26 cellular contexts compared by ENCODE assay signal in the genomic region with DNA sequence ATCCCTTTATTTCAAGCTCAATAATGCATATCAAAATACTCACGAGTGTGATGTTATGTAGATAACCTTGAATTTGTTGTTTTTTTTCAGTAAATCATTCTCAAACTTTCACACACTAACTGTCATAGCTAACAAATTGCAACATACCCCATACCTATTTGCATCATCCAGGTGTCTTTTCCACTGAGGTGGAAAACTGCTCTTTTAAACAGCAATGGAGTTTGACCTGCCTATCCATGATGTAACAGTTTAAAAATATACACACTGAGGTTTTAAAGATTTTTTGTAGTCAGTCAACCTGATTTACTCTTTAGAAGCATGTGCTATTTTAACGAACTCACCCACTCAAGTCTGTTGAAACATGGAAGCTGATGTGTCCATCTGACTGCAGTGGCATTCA.
"Had no signal": no experiment of that assay in that cellular context is flagged by ENCODE, and none has a peak within 500 bp of the region (broad histone marks: within the 10 kb centered on the region; RNA-seq: fewer than 3 reads in every experiment).

No MANE protein-coding gene starts in this region.

- H3K27me3 Mint-ChIP-seq: activated CD4-positive, alpha-beta memory T cell treated with anti-CD3 and anti-CD28 coated beads, Interleukin-2, amount 10 ng/mL, durations not matched to agents 7 days and 5 days; activated CD4-positive, alpha-beta T cell treated with anti-CD3 and anti-CD28 coated beads, Interleukin-2, amount 10 ng/mL, durations not matched to agents 24 days and 14 days; activated naive CD4-positive, alpha-beta T cell treated with anti-CD3 and anti-CD28 coated beads, Interleukin-2, amount 50 U/mL, for 24 hours; activated naive CD8-positive, alpha-beta T cell treated with anti-CD3 and anti-CD28 coated beads, Interleukin-2, amount 50 U/mL, for 24 hours; activated T-cell treated with anti-CD3 and anti-CD28 coated beads, Interleukin-2, amount 50 U/mL, for 24 hours; activated T-helper 17 cell treated with anti-CD3 and anti-CD28 coated beads, Interleukin-2, amount 50 U/mL, for 72 hours; memory B cell; naive thymus-derived CD4-positive, alpha-beta T cell; progenitor cell of endocrine pancreas; T-helper 17 cell had no signal

- ATAC-seq: activated naive CD8-positive, alpha-beta T cell treated with anti-CD3 and anti-CD28 coated beads, Interleukin-2, amount 50 U/mL, for 24 hours; activated T-helper 17 cell treated with anti-CD3 and anti-CD28 coated beads, Interleukin-2, amount 50 U/mL, for 72 hours; gastrocnemius medialis; left cardiac atrium; naive thymus-derived CD4-positive, alpha-beta T cell; T-helper 17 cell had no signal

- H3K27me3 ChIP-seq: gastrocnemius medialis, ovary, spleen, tibial nerve had no signal

- H3K4me1 ChIP-seq: gastrocnemius medialis, spleen, tibial nerve had no signal

- H3K36me3 Mint-ChIP-seq: activated naive CD4-positive, alpha-beta T cell treated with anti-CD3 and anti-CD28 coated beads, Interleukin-2, amount 50 U/mL, for 24 hours; memory B cell; naive thymus-derived CD4-positive, alpha-beta T cell had no signal

- H3K9me3 ChIP-seq: ovary, tibial nerve had no signal

- H3K9me3 Mint-ChIP-seq: activated naive CD4-positive, alpha-beta T cell treated with anti-CD3 and anti-CD28 coated beads, Interleukin-2, amount 50 U/mL, for 24 hours; activated T-helper 17 cell treated with anti-CD3 and anti-CD28 coated beads, Interleukin-2, amount 50 U/mL, for 72 hours had no signal

- H3K4me3 ChIP-seq: gastrocnemius medialis, ovary, spleen, tibial nerve had no signal

- H3K36me3 ChIP-seq: gastrocnemius medialis, ovary, spleen, tibial nerve, WERI-Rb-1 had no signal

- DNase-seq: activated CD4-positive, alpha-beta memory T cell treated with anti-CD3 and anti-CD28 coated beads, Interleukin-2, amount 10 ng/mL, durations not matched to agents 7 days and 5 days; activated CD4-positive, alpha-beta T cell treated with anti-CD3 and anti-CD28 coated beads, Interleukin-2, amount 10 ng/mL, durations not matched to agents 24 days and 14 days; activated CD4-positive, CD25-positive, alpha-beta regulatory T cell treated with anti-CD3 and anti-CD28 coated beads, Interleukin-2, amount 50 U/mL, for 72 hours; activated CD8-positive, alpha-beta memory T cell treated with anti-CD3 and anti-CD28 coated beads, Interleukin-2, amount 50 U/mL, for 48 hours; activated naive CD8-positive, alpha-beta T cell treated with anti-CD3 and anti-CD28 coated beads, Interleukin-2, amount 50 U/mL, for 24 hours; activated T-cell treated with anti-CD3 and anti-CD28 coated beads, Interleukin-2, amount 50 U/mL, for 24 hours; amygdala; effector CD4-positive, alpha-beta T cell; erythroblast; gastrocnemius medialis; glutamatergic neuron; islet precursor cell; left cardiac atrium; midbrain; naive thymus-derived CD4-positive, alpha-beta T cell; ovary; spleen; stimulated activated naive CD4-positive, alpha-beta T cell treated with Interleukin-2 at 50 U/mL for 16 hours; T-helper 17 cell; T1000; WERI-Rb-1 had no signal

- H3K4me3 Mint-ChIP-seq: activated CD4-positive, alpha-beta memory T cell treated with anti-CD3 and anti-CD28 coated beads, Interleukin-2, amount 10 ng/mL, durations not matched to agents 7 days and 5 days; activated CD4-positive, alpha-beta T cell treated with anti-CD3 and anti-CD28 coated beads, Interleukin-2, amount 10 ng/mL, durations not matched to agents 24 days and 14 days; activated naive CD4-positive, alpha-beta T cell treated with anti-CD3 and anti-CD28 coated beads, Interleukin-2, amount 50 U/mL, for 24 hours; activated naive CD8-positive, alpha-beta T cell treated with anti-CD3 and anti-CD28 coated beads, Interleukin-2, amount 50 U/mL, for 24 hours; activated T-cell treated with anti-CD3 and anti-CD28 coated beads, Interleukin-2, amount 50 U/mL, for 24 hours; activated T-helper 17 cell treated with anti-CD3 and anti-CD28 coated beads, Interleukin-2, amount 50 U/mL, for 72 hours; memory B cell; naive thymus-derived CD4-positive, alpha-beta T cell; T-helper 17 cell had no signal

- H3K27ac ChIP-seq: gastrocnemius medialis, ovary, spleen, tibial nerve, WERI-Rb-1 had no signal

- H3K27ac Mint-ChIP-seq: activated CD4-positive, alpha-beta memory T cell treated with anti-CD3 and anti-CD28 coated beads, Interleukin-2, amount 10 ng/mL, durations not matched to agents 7 days and 5 days; activated CD4-positive, alpha-beta T cell treated with anti-CD3 and anti-CD28 coated beads, Interleukin-2, amount 10 ng/mL, durations not matched to agents 24 days and 14 days; activated naive CD4-positive, alpha-beta T cell treated with anti-CD3 and anti-CD28 coated beads, Interleukin-2, amount 50 U/mL, for 24 hours; activated naive CD8-positive, alpha-beta T cell treated with anti-CD3 and anti-CD28 coated beads, Interleukin-2, amount 50 U/mL, for 24 hours; activated T-cell treated with anti-CD3 and anti-CD28 coated beads, Interleukin-2, amount 50 U/mL, for 24 hours; activated T-helper 17 cell treated with anti-CD3 and anti-CD28 coated beads, Interleukin-2, amount 50 U/mL, for 72 hours; memory B cell; naive thymus-derived CD4-positive, alpha-beta T cell; progenitor cell of endocrine pancreas; T-helper 17 cell had no signal

- H3K4me1 Mint-ChIP-seq: activated CD4-positive, alpha-beta memory T cell treated with anti-CD3 and anti-CD28 coated beads, Interleukin-2, amount 10 ng/mL, durations not matched to agents 7 days and 5 days; activated CD4-positive, alpha-beta T cell treated with anti-CD3 and anti-CD28 coated beads, Interleukin-2, amount 10 ng/mL, durations not matched to agents 24 days and 14 days; activated naive CD4-positive, alpha-beta T cell treated with anti-CD3 and anti-CD28 coated beads, Interleukin-2, amount 50 U/mL, for 24 hours; activated naive CD8-positive, alpha-beta T cell treated with anti-CD3 and anti-CD28 coated beads, Interleukin-2, amount 50 U/mL, for 24 hours; activated T-helper 17 cell treated with anti-CD3 and anti-CD28 coated beads, Interleukin-2, amount 50 U/mL, for 72 hours; memory B cell; naive thymus-derived CD4-positive, alpha-beta T cell; T-helper 17 cell had no signal
